ENCODE assay signal across 1 cellular context in the genomic region with DNA sequence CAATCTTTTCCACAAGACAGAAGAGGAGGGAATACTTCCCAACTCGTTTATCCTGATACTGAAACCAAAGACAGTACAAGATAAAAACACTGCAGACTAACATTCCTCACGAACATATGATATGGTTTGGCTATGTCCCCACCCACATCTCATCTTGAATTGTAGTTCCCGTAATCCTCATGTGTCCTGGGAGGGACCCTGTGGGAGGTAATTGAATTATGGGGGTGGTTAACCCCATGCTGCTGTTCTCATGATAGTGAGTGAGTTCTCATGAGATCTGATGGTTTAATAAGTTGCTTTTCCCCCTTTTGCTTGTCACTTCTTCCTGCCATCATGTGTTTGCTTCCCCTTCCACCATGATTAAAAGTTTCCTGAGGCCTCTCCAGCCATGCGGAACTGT.
TF ChIP-seq lines count a peak whose summit lies in the region.

No MANE protein-coding gene starts in this region.

TF ChIP-seq in K562, 482 proteins besides CTCF, POLR2A, EP300 and RAD21 (continued from another document):
- TF ChIP-seq, protein P1, sequence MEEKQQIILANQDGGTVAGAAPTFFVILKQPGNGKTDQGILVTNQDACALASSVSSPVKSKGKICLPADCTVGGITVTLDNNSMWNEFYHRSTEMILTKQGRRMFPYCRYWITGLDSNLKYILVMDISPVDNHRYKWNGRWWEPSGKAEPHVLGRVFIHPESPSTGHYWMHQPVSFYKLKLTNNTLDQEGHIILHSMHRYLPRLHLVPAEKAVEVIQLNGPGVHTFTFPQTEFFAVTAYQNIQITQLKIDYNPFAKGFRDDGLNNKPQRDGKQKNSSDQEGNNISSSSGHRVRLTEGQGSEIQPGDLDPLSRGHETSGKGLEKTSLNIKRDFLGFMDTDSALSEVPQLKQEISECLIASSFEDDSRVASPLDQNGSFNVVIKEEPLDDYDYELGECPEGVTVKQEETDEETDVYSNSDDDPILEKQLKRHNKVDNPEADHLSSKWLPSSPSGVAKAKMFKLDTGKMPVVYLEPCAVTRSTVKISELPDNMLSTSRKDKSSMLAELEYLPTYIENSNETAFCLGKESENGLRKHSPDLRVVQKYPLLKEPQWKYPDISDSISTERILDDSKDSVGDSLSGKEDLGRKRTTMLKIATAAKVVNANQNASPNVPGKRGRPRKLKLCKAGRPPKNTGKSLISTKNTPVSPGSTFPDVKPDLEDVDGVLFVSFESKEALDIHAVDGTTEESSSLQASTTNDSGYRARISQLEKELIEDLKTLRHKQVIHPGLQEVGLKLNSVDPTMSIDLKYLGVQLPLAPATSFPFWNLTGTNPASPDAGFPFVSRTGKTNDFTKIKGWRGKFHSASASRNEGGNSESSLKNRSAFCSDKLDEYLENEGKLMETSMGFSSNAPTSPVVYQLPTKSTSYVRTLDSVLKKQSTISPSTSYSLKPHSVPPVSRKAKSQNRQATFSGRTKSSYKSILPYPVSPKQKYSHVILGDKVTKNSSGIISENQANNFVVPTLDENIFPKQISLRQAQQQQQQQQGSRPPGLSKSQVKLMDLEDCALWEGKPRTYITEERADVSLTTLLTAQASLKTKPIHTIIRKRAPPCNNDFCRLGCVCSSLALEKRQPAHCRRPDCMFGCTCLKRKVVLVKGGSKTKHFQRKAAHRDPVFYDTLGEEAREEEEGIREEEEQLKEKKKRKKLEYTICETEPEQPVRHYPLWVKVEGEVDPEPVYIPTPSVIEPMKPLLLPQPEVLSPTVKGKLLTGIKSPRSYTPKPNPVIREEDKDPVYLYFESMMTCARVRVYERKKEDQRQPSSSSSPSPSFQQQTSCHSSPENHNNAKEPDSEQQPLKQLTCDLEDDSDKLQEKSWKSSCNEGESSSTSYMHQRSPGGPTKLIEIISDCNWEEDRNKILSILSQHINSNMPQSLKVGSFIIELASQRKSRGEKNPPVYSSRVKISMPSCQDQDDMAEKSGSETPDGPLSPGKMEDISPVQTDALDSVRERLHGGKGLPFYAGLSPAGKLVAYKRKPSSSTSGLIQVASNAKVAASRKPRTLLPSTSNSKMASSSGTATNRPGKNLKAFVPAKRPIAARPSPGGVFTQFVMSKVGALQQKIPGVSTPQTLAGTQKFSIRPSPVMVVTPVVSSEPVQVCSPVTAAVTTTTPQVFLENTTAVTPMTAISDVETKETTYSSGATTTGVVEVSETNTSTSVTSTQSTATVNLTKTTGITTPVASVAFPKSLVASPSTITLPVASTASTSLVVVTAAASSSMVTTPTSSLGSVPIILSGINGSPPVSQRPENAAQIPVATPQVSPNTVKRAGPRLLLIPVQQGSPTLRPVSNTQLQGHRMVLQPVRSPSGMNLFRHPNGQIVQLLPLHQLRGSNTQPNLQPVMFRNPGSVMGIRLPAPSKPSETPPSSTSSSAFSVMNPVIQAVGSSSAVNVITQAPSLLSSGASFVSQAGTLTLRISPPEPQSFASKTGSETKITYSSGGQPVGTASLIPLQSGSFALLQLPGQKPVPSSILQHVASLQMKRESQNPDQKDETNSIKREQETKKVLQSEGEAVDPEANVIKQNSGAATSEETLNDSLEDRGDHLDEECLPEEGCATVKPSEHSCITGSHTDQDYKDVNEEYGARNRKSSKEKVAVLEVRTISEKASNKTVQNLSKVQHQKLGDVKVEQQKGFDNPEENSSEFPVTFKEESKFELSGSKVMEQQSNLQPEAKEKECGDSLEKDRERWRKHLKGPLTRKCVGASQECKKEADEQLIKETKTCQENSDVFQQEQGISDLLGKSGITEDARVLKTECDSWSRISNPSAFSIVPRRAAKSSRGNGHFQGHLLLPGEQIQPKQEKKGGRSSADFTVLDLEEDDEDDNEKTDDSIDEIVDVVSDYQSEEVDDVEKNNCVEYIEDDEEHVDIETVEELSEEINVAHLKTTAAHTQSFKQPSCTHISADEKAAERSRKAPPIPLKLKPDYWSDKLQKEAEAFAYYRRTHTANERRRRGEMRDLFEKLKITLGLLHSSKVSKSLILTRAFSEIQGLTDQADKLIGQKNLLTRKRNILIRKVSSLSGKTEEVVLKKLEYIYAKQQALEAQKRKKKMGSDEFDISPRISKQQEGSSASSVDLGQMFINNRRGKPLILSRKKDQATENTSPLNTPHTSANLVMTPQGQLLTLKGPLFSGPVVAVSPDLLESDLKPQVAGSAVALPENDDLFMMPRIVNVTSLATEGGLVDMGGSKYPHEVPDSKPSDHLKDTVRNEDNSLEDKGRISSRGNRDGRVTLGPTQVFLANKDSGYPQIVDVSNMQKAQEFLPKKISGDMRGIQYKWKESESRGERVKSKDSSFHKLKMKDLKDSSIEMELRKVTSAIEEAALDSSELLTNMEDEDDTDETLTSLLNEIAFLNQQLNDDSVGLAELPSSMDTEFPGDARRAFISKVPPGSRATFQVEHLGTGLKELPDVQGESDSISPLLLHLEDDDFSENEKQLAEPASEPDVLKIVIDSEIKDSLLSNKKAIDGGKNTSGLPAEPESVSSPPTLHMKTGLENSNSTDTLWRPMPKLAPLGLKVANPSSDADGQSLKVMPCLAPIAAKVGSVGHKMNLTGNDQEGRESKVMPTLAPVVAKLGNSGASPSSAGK (IDR thresholded peaks at IDR 0.05) = 0 out of 2 replicates have a peak, but pooled peaks have one; percentile 19
TF ChIP-seq in K562: peak in this region for 2.
